In the genomic region with DNA sequence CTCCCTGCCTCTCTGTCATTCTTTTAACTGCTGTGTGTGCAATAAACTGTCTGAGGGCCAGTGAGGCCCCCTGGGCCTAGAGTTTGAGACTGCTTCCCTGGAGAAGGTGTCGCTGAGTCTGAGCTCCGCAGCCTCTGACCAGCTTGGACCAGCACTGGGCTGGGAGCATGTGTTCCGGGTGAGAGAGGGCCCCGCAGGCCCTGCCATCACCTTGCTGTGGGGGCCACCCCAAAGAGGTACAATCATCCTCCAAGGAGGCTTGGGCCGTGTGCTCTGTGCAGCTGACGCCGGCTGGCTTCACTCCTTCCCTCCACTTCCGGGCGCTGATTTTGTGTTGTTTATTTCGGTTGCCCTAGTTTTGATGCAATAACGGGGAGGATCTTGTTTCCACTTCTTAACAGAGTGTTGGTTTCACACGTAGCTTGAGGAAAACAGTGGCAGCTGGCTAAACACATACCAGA, we compare ENCODE assay signal across 12 cellular contexts.
DNase-seq lines count a peak whose midpoint lies in the region; ATAC-seq and TF ChIP-seq lines count a peak whose summit lies in the region.
"Had no signal": no experiment of that assay in that cellular context is flagged by ENCODE, and none has a peak within 500 bp of the region (broad histone marks: within the 10 kb centered on the region; RNA-seq: fewer than 3 reads in every experiment).

No MANE protein-coding gene starts in this region.

- ATAC-seq in gastroesophageal sphincter (peak; percentile 82), HG02981 (IDR thresholded peaks at IDR 0.05; ENCODE audit: unreplicated experiment) (no peak)
- ATAC-seq: WTC11 had no signal

- peaks cover 18 to 67% (median 41%) of the 10 kb centered on the region in 10 experiments for H3K4me1 ChIP-seq in BLaER1 treated with 17β-estradiol and CSF1 and Interleukin-3, amounts not matched to agents 10 nM and 100 nM
- peaks cover 0 to 9% (median 0%) of the 10 kb centered on the region in 3 donors for H3K4me1 ChIP-seq in gastroesophageal sphincter

- DNase-seq in NCI-H2196 (lab: John Stamatoyannopoulos, UW; ENCODE audit: unreplicated experiment) = peak; percentile 53
- no peak for DNase-seq in neural crest cell (ENCODE audit: low read depth, low spot score)
- no peak for DNase-seq in HuH-7 (ENCODE audit: low spot score)
- no peak for DNase-seq in NCI-H82 treated with DMSO at 0.1 percent for 48 hours (lab: John Stamatoyannopoulos, UW; ENCODE audit: unreplicated experiment)
- no peak for DNase-seq in activated CD8-positive, alpha-beta memory T cell treated with anti-CD3 and anti-CD28 coated beads, Interleukin-2, amount 50 U/mL, for 48 hours
- DNase-seq: NCI-H446 had no signal

- H3K27me3 Mint-ChIP-seq in neural crest cell (ENCODE audit: low read depth) = no peaks in the 10 kb centered on the region

- H4K20me1 ChIP-seq in BLaER1 treated with 17β-estradiol and CSF1 and Interleukin-3, amounts not matched to agents 10 nM and 100 nM = no peaks in the 10 kb centered on the region; a peak in 1 of 22 replicates

- H3K9me3 Mint-ChIP-seq in neural crest cell = no peaks in the 10 kb centered on the region
- H3K9me3 Mint-ChIP-seq: activated T-helper 2 cell treated with anti-CD3 and anti-CD28 coated beads, Interferon-gamma antibody, Interleukin-2, Interleukin-4, amounts not matched to agents 10 μg/mL and 5 μg/mL and 100 μg/mL, durations not matched to agents 14 hours and 24 hours and 36 hours had no signal

- peaks cover 16% of the 10 kb centered on the region for H3K4me1 Mint-ChIP-seq in neural crest cell
- H3K4me1 Mint-ChIP-seq: WTC11 had no signal

- no peaks in the 10 kb centered on the region for H3K36me3 Mint-ChIP-seq in neural crest cell (ENCODE audit: low read depth)

- TF ChIP-seq EP300 in gastroesophageal sphincter (IDR thresholded peaks at IDR 0.05) = no peak

- peak overlapping the region; percentile 68 to 92 (median 85) for H3K4me2 ChIP-seq in BLaER1 treated with 17β-estradiol and CSF1 and Interleukin-3, amounts not matched to agents 10 nM and 100 nM

- H3K27ac Mint-ChIP-seq in neural crest cell (ENCODE audit: unreplicated experiment) = peak overlapping the region; percentile 76
- H3K27ac Mint-ChIP-seq: activated T-helper 2 cell treated with anti-CD3 and anti-CD28 coated beads, Interferon-gamma antibody, Interleukin-2, Interleukin-4, amounts not matched to agents 10 μg/mL and 5 μg/mL and 100 μg/mL, durations not matched to agents 14 hours and 24 hours and 36 hours; WTC11 had no signal

- peaks cover 0 to 9% (median 0%) of the 10 kb centered on the region in 11 experiments; a peak in 2 of 22 replicates for H3K36me3 ChIP-seq in BLaER1 treated with 17β-estradiol and CSF1 and Interleukin-3, amounts not matched to agents 10 nM and 100 nM
- H3K36me3 ChIP-seq in gastroesophageal sphincter = no peaks in the 10 kb centered on the region

- no peak overlapping the region for H3K4me3 Mint-ChIP-seq in neural crest cell
- H3K4me3 Mint-ChIP-seq: WTC11 had no signal

- H3K27me3 ChIP-seq in BLaER1 treated with 17β-estradiol and CSF1 and Interleukin-3, amounts not matched to agents 10 nM and 100 nM = no peaks in the 10 kb centered on the region
- peaks cover 55% of the 10 kb centered on the region for H3K27me3 ChIP-seq in gastroesophageal sphincter

- H3K27ac ChIP-seq in BLaER1 treated with 17β-estradiol and CSF1 and Interleukin-3, amounts not matched to agents 10 nM and 100 nM = peak overlapping the region; percentile 17 to 86 (median 74); a peak in 20 of 22 replicates
- peak overlapping the region in 3 of 4 donors; percentile 29 to 49 (median 47) for H3K27ac ChIP-seq in gastroesophageal sphincter

- no peak for TF ChIP-seq POLR2A in gastroesophageal sphincter (IDR thresholded peaks at IDR 0.05)

- TF ChIP-seq CTCF in gastroesophageal sphincter (IDR thresholded peaks at IDR 0.05) (no peak), neural crest cell (conservative IDR thresholded peaks at IDR 0.05) (no peak)

- H3K9ac ChIP-seq in BLaER1 treated with 17β-estradiol and CSF1 and Interleukin-3, amounts not matched to agents 10 nM and 100 nM = peak overlapping the region; percentile 4 to 76 (median 59); a peak in 20 of 22 replicates

- peak overlapping the region in 5 of 10 experiments; percentile 8 to 28 (median 23); a peak in 7 of 20 replicates for H3K4me3 ChIP-seq in BLaER1 treated with 17β-estradiol and CSF1 and Interleukin-3, amounts not matched to agents 10 nM and 100 nM
- no peak overlapping the region for H3K4me3 ChIP-seq in gastroesophageal sphincter
- H3K4me3 ChIP-seq: skin epidermis had no signal

- H3K9me3 ChIP-seq in BLaER1 treated with 17β-estradiol and CSF1 and Interleukin-3, amounts not matched to agents 10 nM and 100 nM (replicated peaks in 1 of 11) = peaks cover 27 to 40% (median 36%) of the 10 kb centered on the region in 11 experiments
- peaks cover 0 to 8% (median 0%) of the 10 kb centered on the region in 3 donors for H3K9me3 ChIP-seq in gastroesophageal sphincter

- WGBS in gastroesophageal sphincter (ENCODE audit: low coverage in 1 of 2), 2 donors = 15% methylated on average over 6 of the region's 12 CpGs; no CpG with 5 or more reads in 1 of the 2 donors
